In genomic region chr10:80408198-80409085, GRCh38 we compare ENCODE assay signal across 1 cellular context.
TF ChIP-seq lines count a peak whose summit lies in the region.

TSS of gene PRXL2A (plus strand) at chr10:80408551. CDS start at chr10:80420468, 11,917 bp downstream.

TF ChIP-seq in HepG2, 621 proteins besides CTCF, POLR2A, EP300 and RAD21 (continued from another document and continues in another):
- TF ChIP-seq CEBPZ (IDR thresholded peaks at IDR 0.05; ENCODE audit: low read length) = no peak
- TF ChIP-seq, protein P1, sequence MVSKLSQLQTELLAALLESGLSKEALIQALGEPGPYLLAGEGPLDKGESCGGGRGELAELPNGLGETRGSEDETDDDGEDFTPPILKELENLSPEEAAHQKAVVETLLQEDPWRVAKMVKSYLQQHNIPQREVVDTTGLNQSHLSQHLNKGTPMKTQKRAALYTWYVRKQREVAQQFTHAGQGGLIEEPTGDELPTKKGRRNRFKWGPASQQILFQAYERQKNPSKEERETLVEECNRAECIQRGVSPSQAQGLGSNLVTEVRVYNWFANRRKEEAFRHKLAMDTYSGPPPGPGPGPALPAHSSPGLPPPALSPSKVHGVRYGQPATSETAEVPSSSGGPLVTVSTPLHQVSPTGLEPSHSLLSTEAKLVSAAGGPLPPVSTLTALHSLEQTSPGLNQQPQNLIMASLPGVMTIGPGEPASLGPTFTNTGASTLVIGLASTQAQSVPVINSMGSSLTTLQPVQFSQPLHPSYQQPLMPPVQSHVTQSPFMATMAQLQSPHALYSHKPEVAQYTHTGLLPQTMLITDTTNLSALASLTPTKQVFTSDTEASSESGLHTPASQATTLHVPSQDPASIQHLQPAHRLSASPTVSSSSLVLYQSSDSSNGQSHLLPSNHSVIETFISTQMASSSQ (IDR thresholded peaks at IDR 0.05; ENCODE audit: low read depth) = no peak
- TF ChIP-seq, protein P1 (CRISPR knock-in tag; IDR thresholded peaks at IDR 0.05; ENCODE audit: borderline replicate concordance) = no peak; the same call in 1 of the 2 replicates
- TF ChIP-seq NFYB (CRISPR knock-in tag; IDR thresholded peaks at IDR 0.05) = no peak
- no peak; the same call in 1 of the 2 replicates for TF ChIP-seq AKAP8 (CRISPR knock-in tag; IDR thresholded peaks at IDR 0.05)
- peak; percentile 23; the same call in 1 of the 2 replicates for TF ChIP-seq ZBTB38 (CRISPR knock-in tag; IDR thresholded peaks at IDR 0.05)
- no peak for TF ChIP-seq NR2F6 (IDR thresholded peaks at IDR 0.05)
- peak; percentile 27; the same call in 1 of the 2 replicates for TF ChIP-seq NR2F6 (CRISPR knock-in tag; IDR thresholded peaks at IDR 0.05)
- peak; percentile 65; the same call in 1 of the 2 replicates for TF ChIP-seq PRDM15 (CRISPR knock-in tag; IDR thresholded peaks at IDR 0.05)
- peak; percentile 87; the same call in 2 of the 3 replicates for TF ChIP-seq MXI1 (IDR thresholded peaks at IDR 0.05; ENCODE audit: borderline replicate concordance, low read depth, low read length)
- TF ChIP-seq, protein P2, sequence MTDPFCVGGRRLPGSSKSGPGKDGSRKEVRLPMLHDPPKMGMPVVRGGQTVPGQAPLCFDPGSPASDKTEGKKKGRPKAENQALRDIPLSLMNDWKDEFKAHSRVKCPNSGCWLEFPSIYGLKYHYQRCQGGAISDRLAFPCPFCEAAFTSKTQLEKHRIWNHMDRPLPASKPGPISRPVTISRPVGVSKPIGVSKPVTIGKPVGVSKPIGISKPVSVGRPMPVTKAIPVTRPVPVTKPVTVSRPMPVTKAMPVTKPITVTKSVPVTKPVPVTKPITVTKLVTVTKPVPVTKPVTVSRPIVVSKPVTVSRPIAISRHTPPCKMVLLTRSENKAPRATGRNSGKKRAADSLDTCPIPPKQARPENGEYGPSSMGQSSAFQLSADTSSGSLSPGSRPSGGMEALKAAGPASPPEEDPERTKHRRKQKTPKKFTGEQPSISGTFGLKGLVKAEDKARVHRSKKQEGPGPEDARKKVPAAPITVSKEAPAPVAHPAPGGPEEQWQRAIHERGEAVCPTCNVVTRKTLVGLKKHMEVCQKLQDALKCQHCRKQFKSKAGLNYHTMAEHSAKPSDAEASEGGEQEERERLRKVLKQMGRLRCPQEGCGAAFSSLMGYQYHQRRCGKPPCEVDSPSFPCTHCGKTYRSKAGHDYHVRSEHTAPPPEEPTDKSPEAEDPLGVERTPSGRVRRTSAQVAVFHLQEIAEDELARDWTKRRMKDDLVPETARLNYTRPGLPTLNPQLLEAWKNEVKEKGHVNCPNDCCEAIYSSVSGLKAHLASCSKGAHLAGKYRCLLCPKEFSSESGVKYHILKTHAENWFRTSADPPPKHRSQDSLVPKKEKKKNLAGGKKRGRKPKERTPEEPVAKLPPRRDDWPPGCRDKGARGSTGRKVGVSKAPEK (CRISPR knock-in tag; IDR thresholded peaks at IDR 0.05; ENCODE audit: borderline replicate concordance) = no peak
- peak; percentile 83; the same call in 1 of the 2 replicates for TF ChIP-seq SSRP1 (CRISPR knock-in tag; IDR thresholded peaks at IDR 0.05)
- peak; percentile 92 for TF ChIP-seq KLF6 (CRISPR knock-in tag; IDR thresholded peaks at IDR 0.05)
- peak; percentile 10 for TF ChIP-seq ZNF788 (CRISPR knock-in tag; IDR thresholded peaks at IDR 0.05; ENCODE audit: borderline replicate concordance)
- TF ChIP-seq CSRNP2 (CRISPR knock-in tag; conservative IDR thresholded peaks at IDR 0.05; ENCODE audit: low read depth) = 0 out of 2 replicates have a peak, but pooled peaks have one; percentile 44
- TF ChIP-seq ZNF563 (CRISPR knock-in tag; IDR thresholded peaks at IDR 0.05) = peak; percentile 79
- TF ChIP-seq ZNF274 (CRISPR knock-in tag; IDR thresholded peaks at IDR 0.05) = peak; percentile 70; the same call in 1 of the 2 replicates
- peak; percentile 90 for TF ChIP-seq ZNF747 (CRISPR knock-in tag; IDR thresholded peaks at IDR 0.05; ENCODE audit: borderline replicate concordance)
- TF ChIP-seq CREBL2 (CRISPR knock-in tag; IDR thresholded peaks at IDR 0.05; ENCODE audit: borderline replicate concordance) = peak; percentile 66; the same call in 1 of the 2 replicates
- TF ChIP-seq, protein P3, sequence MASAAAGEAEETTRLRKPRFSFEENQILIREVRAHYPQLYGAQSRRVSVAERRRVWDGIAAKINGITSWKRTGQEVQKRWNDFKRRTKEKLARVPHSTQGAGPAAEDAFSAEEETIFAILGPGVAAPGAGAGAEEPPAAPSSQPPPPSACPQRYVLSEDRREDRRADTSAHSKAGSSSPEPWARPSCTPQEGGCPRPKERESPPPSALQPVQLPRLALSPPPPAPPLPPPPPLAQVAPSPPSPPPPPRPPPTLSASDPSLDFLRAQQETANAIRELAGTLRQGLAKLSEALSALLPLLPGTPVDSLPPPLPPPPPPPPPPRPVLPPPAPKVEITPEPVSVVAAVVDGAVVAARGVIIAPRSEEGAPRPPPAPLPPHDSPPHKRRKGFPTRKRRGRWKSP (CRISPR knock-in tag; IDR thresholded peaks at IDR 0.05) = peak; percentile 96
- peak; percentile 52; the same call in 1 of the 2 replicates for TF ChIP-seq CAMTA2 (CRISPR knock-in tag; IDR thresholded peaks at IDR 0.05; ENCODE audit: borderline replicate concordance)
- no peak for TF ChIP-seq EHMT2 (IDR thresholded peaks at IDR 0.05; ENCODE audit: borderline replicate concordance, low read depth, low read length)
- TF ChIP-seq, protein P4, sequence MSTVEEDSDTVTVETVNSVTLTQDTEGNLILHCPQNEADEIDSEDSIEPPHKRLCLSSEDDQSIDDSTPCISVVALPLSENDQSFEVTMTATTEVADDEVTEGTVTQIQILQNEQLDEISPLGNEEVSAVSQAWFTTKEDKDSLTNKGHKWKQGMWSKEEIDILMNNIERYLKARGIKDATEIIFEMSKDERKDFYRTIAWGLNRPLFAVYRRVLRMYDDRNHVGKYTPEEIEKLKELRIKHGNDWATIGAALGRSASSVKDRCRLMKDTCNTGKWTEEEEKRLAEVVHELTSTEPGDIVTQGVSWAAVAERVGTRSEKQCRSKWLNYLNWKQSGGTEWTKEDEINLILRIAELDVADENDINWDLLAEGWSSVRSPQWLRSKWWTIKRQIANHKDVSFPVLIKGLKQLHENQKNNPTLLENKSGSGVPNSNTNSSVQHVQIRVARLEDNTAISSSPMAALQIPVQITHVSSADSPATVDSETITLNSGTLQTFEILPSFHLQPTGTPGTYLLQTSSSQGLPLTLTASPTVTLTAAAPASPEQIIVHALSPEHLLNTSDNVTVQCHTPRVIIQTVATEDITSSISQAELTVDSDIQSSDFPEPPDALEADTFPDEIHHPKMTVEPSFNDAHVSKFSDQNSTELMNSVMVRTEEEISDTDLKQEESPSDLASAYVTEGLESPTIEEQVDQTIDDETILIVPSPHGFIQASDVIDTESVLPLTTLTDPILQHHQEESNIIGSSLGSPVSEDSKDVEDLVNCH (CRISPR knock-in tag; IDR thresholded peaks at IDR 0.05) = 0 out of 2 replicates have a peak, but pooled peaks have one; percentile 25
- peak; percentile 88; the same call in 1 of the 2 replicates for TF ChIP-seq TSC22D2 (CRISPR knock-in tag; IDR thresholded peaks at IDR 0.05; ENCODE audit: borderline replicate concordance)
- no peak for TF ChIP-seq CBX1 (IDR thresholded peaks at IDR 0.05; ENCODE audit: low read depth)
- no peak for TF ChIP-seq ZNF83 (CRISPR knock-in tag; IDR thresholded peaks at IDR 0.05; ENCODE audit: borderline replicate concordance)
- no peak for TF ChIP-seq ZNF749 (CRISPR knock-in tag; IDR thresholded peaks at IDR 0.05; ENCODE audit: borderline replicate concordance)
- TF ChIP-seq RAD51 (IDR thresholded peaks at IDR 0.05; ENCODE audit: borderline replicate concordance) = peak; percentile 43
- TF ChIP-seq ISX (CRISPR knock-in tag; conservative IDR thresholded peaks at IDR 0.05) = no peak
- peak; percentile 18; the same call in 1 of the 2 replicates for TF ChIP-seq ZNF674 (CRISPR knock-in tag; IDR thresholded peaks at IDR 0.05; ENCODE audit: low read depth)
- TF ChIP-seq, protein P5, sequence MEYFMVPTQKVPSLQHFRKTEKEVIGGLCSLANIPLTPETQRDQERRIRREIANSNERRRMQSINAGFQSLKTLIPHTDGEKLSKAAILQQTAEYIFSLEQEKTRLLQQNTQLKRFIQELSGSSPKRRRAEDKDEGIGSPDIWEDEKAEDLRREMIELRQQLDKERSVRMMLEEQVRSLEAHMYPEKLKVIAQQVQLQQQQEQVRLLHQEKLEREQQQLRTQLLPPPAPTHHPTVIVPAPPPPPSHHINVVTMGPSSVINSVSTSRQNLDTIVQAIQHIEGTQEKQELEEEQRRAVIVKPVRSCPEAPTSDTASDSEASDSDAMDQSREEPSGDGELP (IDR thresholded peaks at IDR 0.05; ENCODE audit: borderline replicate concordance, low read depth) = peak; percentile 8; the same call in 1 of the 2 replicates
- TF ChIP-seq NFATC3 (CRISPR knock-in tag; IDR thresholded peaks at IDR 0.05) = peak; percentile 70; the same call in 1 of the 2 replicates
- 0 out of 2 replicates have a peak, but pooled peaks have one; percentile 32 for TF ChIP-seq MIER3 (CRISPR knock-in tag; IDR thresholded peaks at IDR 0.05; ENCODE audit: borderline replicate concordance)
